In genomic region chr7:42730621-42731020, GRCh38 we compare ENCODE assay signal across 34 cellular contexts.
"Had no signal": no experiment of that assay in that cellular context is flagged by ENCODE, and none has a peak within 500 bp of the region (broad histone marks: within the 10 kb centered on the region; RNA-seq: fewer than 3 reads in every experiment).

No MANE protein-coding gene starts in this region.

- DNase-seq: Karpas-422, Kasumi-1, KG1, MG63, MM.1S, MV-4-11, NCI-H1048, NCI-H1092, NCI-H1092 treated with DMSO at 0.1 percent for 48 hours, NCI-H1105, NCI-H1105 treated with DMSO at 0.1 percent for 48 hours, NCI-H1417, NCI-H1417 treated with DMSO at 0.1 percent for 48 hours, NCI-H1436, NCI-H1436 treated with DMSO at 0.1 percent for 48 hours, NCI-H146, NCI-H1694, NCI-H1694 treated with DMSO at 0.1 percent for 48 hours, NCI-H187, NCI-H187 treated with DMSO at 0.1 percent for 48 hours, NCI-H1930, NCI-H2029, NCI-H2029 treated with DMSO at 0.1 percent for 48 hours, NCI-H2081, NCI-H2081 treated with DMSO at 0.1 percent for 48 hours, NCI-H2107, NCI-H2171, NCI-H2171 treated with DMSO at 0.1 percent for 48 hours, NCI-H2227 treated with DMSO at 0.1 percent for 48 hours, NCI-H226, NCI-H345, NCI-H446, NCI-H446 treated with DMSO at 0.1 percent for 48 hours had no signal

- H3K27me3 ChIP-seq: MG63 had no signal

- H3K4me2 ChIP-seq: KMS-11 had no signal

- H3K36me3 ChIP-seq: MG63 had no signal

- H3K4me3 ChIP-seq: MG63 had no signal

- H3K27ac ChIP-seq: KMS-11 had no signal

- H3K9ac ChIP-seq: KMS-11 had no signal
